ENCODE assay signal across 1 cellular context in genomic region chr19:40755248-40755624, GRCh38.
TF ChIP-seq lines count a peak whose summit lies in the region.

No MANE protein-coding gene starts in this region.

TF ChIP-seq in HCT116, 20 proteins besides CTCF, POLR2A, EP300 and RAD21:
- TF ChIP-seq ZBTB33 (IDR thresholded peaks at IDR 0.05; ENCODE audit: extremely low read depth, insufficient replicate concordance, low read length) (no peak), EGR1 (IDR thresholded peaks at IDR 0.05; ENCODE audit: low read depth) (no peak), POLR2AphosphoS5 (IDR thresholded peaks at IDR 0.05; ENCODE audit: low read depth, low read length) (no peak), ELF1 (IDR thresholded peaks at IDR 0.05; ENCODE audit: borderline replicate concordance, low read depth) (no peak), EZH2phosphoT487 (IDR thresholded peaks at IDR 0.05; ENCODE audit: borderline replicate concordance) (no peak), REST (IDR thresholded peaks at IDR 0.05; ENCODE audit: low read depth) (no peak), MAX (IDR thresholded peaks at IDR 0.05) (no peak), TCF7L2 (IDR thresholded peaks at IDR 0.05; ENCODE audit: borderline replicate concordance, extremely low read depth, insufficient read depth, insufficient read length) (no peak), CBX3 (IDR thresholded peaks at IDR 0.05; ENCODE audit: low read depth) (no peak)
